16 cellular contexts compared by ENCODE assay signal in the genomic region with DNA sequence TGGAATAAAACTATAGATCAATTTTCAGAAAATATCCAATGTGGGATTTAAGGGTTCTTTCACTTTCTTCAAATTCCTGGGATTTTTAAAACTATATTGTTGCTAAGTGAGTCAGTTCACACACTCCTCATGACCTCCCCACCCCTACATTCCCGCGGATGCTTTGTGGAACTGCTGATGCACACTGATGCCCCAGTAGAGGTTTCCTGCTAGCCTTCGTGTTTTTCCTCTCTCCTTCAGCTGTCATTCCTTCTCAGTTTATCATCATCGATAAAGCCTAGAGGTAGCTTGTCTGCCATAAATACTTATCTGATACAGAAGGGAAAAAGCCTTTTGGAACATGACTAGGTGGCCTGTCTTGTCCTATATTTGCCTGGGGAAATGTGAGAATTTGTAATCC.
DNase-seq lines count a peak whose midpoint lies in the region; TF ChIP-seq lines count a peak whose summit lies in the region.
"Had no signal": no experiment of that assay in that cellular context is flagged by ENCODE, and none has a peak within 500 bp of the region (broad histone marks: within the 10 kb centered on the region; RNA-seq: fewer than 3 reads in every experiment).

No MANE protein-coding gene starts in this region.

- WGBS in stomach, 5 donors: 75 to 84% (median 81%) methylated on average over 4 of the region's 4 CpGs
- 62% methylated on average over 4 of the region's 4 CpGs for WGBS in suprapubic skin

- H3K4me1 ChIP-seq in ACC112 (ENCODE audit: control insufficient read depth, insufficient read depth, low read length, unreplicated experiment) (peaks cover 43% of the 10 kb centered on the region), stomach (peaks cover 0 to 8% (median 3%) of the 10 kb centered on the region in 4 donors), suprapubic skin (no peaks in the 10 kb centered on the region)

- no peaks in the 10 kb centered on the region for H3K27me3 ChIP-seq in ACC112 (ENCODE audit: insufficient read depth, low read length)
- H3K27me3 ChIP-seq in stomach: no peaks in the 10 kb centered on the region
- H3K27me3 ChIP-seq in suprapubic skin: no peaks in the 10 kb centered on the region

- H3K9me3 ChIP-seq in stomach (no peaks in the 10 kb centered on the region), suprapubic skin (no peaks in the 10 kb centered on the region)
- H3K9me3 ChIP-seq: A549 had no signal

- H3K4me3 ChIP-seq in ACC112 (ENCODE audit: low read depth, low read length) (no peak overlapping the region; the same call in 1 of the 2 replicates), choroid plexus epithelial cell (ENCODE audit: low read depth, low read length) (no peak overlapping the region), stomach (no peak overlapping the region), suprapubic skin (no peak overlapping the region)
- H3K4me3 ChIP-seq: A549 had no signal

- TF ChIP-seq EP300 in stomach (IDR thresholded peaks at IDR 0.05) (no peak), suprapubic skin (IDR thresholded peaks at IDR 0.05) (no peak)

- peak overlapping the region; percentile 39 for H2AFZ ChIP-seq in ACC112 (ENCODE audit: low read length, unreplicated experiment)

- intact Hi-C loops in stomach (cut with DNase I; ENCODE audit: low total_unique reads): no loop called here

- TF ChIP-seq CTCF in choroid plexus epithelial cell (conservative IDR thresholded peaks at IDR 0.05; ENCODE audit: low read depth, low read length) (no peak), stomach (IDR thresholded peaks at IDR 0.05) (no peak), suprapubic skin (IDR thresholded peaks at IDR 0.05) (no peak)

- DNase-seq in M059J (ENCODE audit: low read depth) (peak; percentile 80), choroid plexus epithelial cell (ENCODE audit: low read depth) (peak; percentile 93), lung microvascular endothelial cell (ENCODE audit: low read depth in 2 of 2) (peak; percentile 59 to 91), stomach (no peak), D341Med (ENCODE audit: low spot score) (no peak), suprapubic skin (ENCODE audit: low spot score in 2 of 2) (no peak)
- DNase-seq in stimulated activated CD4-positive, alpha-beta T cell treated with anti-CD3 and anti-CD28 coated beads, Interleukin-15, amount 100 ng/mL, for 24 hours: no peak
- DNase-seq: hypothalamus; Kasumi-1; left ventricle myocardium superior; NCI-H524; right cardiac atrium; stimulated activated CD4-positive, alpha-beta T cell treated with anti-CD3 and anti-CD28 coated beads, Interleukin-4, amount 100 ng/mL, for 4 hours; T-cell had no signal

- TF ChIP-seq POLR2A in stomach (IDR thresholded peaks at IDR 0.05) (no peak), suprapubic skin (IDR thresholded peaks at IDR 0.05) (no peak)

- H3K79me2 ChIP-seq in ACC112 (ENCODE audit: control insufficient read depth, insufficient read depth, low read length, unreplicated experiment): no peaks in the 10 kb centered on the region

- no peaks in the 10 kb centered on the region for H3K36me3 ChIP-seq in ACC112 (ENCODE audit: insufficient read depth, low read length)
- H3K36me3 ChIP-seq in stomach: no peaks in the 10 kb centered on the region
- no peaks in the 10 kb centered on the region for H3K36me3 ChIP-seq in suprapubic skin

- H3K27ac ChIP-seq in ACC112 (ENCODE audit: low read depth, low read length) (peak overlapping the region; percentile 74), stomach (no peak overlapping the region), suprapubic skin (no peak overlapping the region)

Comparison
In these comparisons a context has a peak if more than half of its experiments do, and no peak if none do; other contexts are left out.
1. DNase-seq: peak in M059J (single experiment), choroid plexus epithelial cell (single experiment) and lung microvascular endothelial cell (2 of 2); none in stomach (single experiment), D341Med (single experiment), stimulated activated CD4-positive, alpha-beta T cell treated with anti-CD3 and anti-CD28 coated beads, Interleukin-15, amount 100 ng/mL, for 24 hours (single experiment) and suprapubic skin (0 of 2).